Comparison of ENCODE assay signal across 1 cellular context in the genomic region with DNA sequence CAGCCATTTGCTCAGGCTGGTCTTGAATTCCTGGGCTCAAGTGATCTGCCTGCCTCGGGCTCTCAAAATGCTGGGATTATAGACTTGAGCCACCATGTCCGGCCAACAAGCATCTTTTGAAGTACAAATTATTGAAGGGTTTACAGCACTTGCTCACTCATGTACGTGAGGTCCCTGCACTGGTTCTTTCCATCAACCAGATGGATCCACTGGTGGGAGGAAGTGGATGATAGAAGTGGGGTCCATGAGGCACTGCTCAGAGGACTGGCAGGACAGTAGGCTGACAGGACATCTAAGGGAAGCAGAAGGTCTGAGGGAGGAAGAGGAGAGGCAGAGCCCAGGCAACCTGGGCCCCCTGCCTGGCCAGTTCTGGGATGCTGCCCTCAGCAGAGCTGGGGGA.
TF ChIP-seq lines count a peak whose summit lies in the region.

No MANE protein-coding gene starts in this region.

TF ChIP-seq in IMR-90, 13 proteins besides CTCF, POLR2A, EP300 and RAD21 (continued from another document):
- TF ChIP-seq, protein P1, sequence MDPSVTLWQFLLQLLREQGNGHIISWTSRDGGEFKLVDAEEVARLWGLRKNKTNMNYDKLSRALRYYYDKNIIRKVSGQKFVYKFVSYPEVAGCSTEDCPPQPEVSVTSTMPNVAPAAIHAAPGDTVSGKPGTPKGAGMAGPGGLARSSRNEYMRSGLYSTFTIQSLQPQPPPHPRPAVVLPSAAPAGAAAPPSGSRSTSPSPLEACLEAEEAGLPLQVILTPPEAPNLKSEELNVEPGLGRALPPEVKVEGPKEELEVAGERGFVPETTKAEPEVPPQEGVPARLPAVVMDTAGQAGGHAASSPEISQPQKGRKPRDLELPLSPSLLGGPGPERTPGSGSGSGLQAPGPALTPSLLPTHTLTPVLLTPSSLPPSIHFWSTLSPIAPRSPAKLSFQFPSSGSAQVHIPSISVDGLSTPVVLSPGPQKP (IDR thresholded peaks at IDR 0.05; ENCODE audit: borderline replicate concordance, low read depth, low read length), result no peak
- TF ChIP-seq RFX5 (IDR thresholded peaks at IDR 0.05; ENCODE audit: low read depth, low read length), result no peak
- no peak for TF ChIP-seq CEBPB (IDR thresholded peaks at IDR 0.05; ENCODE audit: low read depth, low read length)
- TF ChIP-seq CHD1 (IDR thresholded peaks at IDR 0.05; ENCODE audit: low read depth, low read length), result no peak
- TF ChIP-seq SMC3 (IDR thresholded peaks at IDR 0.05; ENCODE audit: low read depth, low read length), result no peak
- no peak for TF ChIP-seq NFE2L2 (IDR thresholded peaks at IDR 0.05; ENCODE audit: low read depth, low read length)
- TF ChIP-seq MAZ (IDR thresholded peaks at IDR 0.05; ENCODE audit: borderline replicate concordance, low read depth, low read length), result no peak
- TF ChIP-seq MXI1 (IDR thresholded peaks at IDR 0.05; ENCODE audit: borderline replicate concordance, low read depth, low read length), result no peak
- no peak for TF ChIP-seq RCOR1 (IDR thresholded peaks at IDR 0.05; ENCODE audit: insufficient replicate concordance, low read length)
- no peak for TF ChIP-seq BHLHE40 (IDR thresholded peaks at IDR 0.05; ENCODE audit: low read depth, low read length)
- TF ChIP-seq FOS (IDR thresholded peaks at IDR 0.05; ENCODE audit: low read depth, low read length), result no peak
TF ChIP-seq in IMR-90: peak in this region for 0.
